8 cellular contexts compared by ENCODE assay signal in genomic region chr9:89418882-89419641, GRCh38.
DNase-seq lines count a peak whose midpoint lies in the region; ATAC-seq, FAIRE-seq and TF ChIP-seq lines count a peak whose summit lies in the region.

No MANE protein-coding gene starts in this region.

- H2AFZ ChIP-seq in HepG2 (ENCODE audit: low read length) = no peak overlapping the region
- H2AFZ ChIP-seq in SK-N-SH (ENCODE audit: low read depth) = no peak overlapping the region

- TF ChIP-seq RAD21 in HepG2 (CRISPR knock-in tag; IDR thresholded peaks at IDR 0.05) (no peak), SK-N-SH (IDR thresholded peaks at IDR 0.05; ENCODE audit: low read length) (no peak)

- H3K4me1 ChIP-seq in HepG2 (ENCODE audit: insufficient read depth, low read length) (no peaks in the 10 kb centered on the region), SK-N-SH (ENCODE audit: control insufficient read depth in 1 of 2, insufficient read depth in 2 of 2, low read depth in 1 of 2, low read length in 1 of 2) (peaks cover 7 to 40% of the 10 kb centered on the region in 2 experiments; a peak in 3 of 4 replicates), mesendoderm (ENCODE audit: control insufficient read depth, low read depth, low read length) (no peaks in the 10 kb centered on the region)

- H3K9me2 ChIP-seq in SK-N-SH = no peaks in the 10 kb centered on the region

- no TSS peak for BruUV-seq in HepG2 (replicated peaks; lab: Mats Ljungman, UMichigan)

- no peak overlapping the region for H2AK5ac ChIP-seq in mesendoderm (ENCODE audit: low read length)

- H3K36me3 Mint-ChIP-seq in activated CD4-positive, alpha-beta T cell treated with anti-CD3 and anti-CD28 coated beads, Interleukin-2, amount 10 ng/mL, durations not matched to agents 24 days and 14 days (ENCODE audit: low read depth) = peaks cover 69% of the 10 kb centered on the region

- TF ChIP-seq EP300 in HepG2 (IDR thresholded peaks at IDR 0.05; ENCODE audit: low read depth in 2 of 2, low read length in 2 of 2) (no peak), HepG2 (CRISPR knock-in tag; IDR thresholded peaks at IDR 0.05; ENCODE audit: borderline replicate concordance) (no peak), SK-N-SH (IDR thresholded peaks at IDR 0.05; ENCODE audit: borderline replicate concordance in 1 of 2, low read depth in 1 of 2, low read length in 1 of 2) (no peak)

- H3K27me3 Mint-ChIP-seq in activated CD4-positive, alpha-beta T cell treated with anti-CD3 and anti-CD28 coated beads, Interleukin-2, amount 10 ng/mL, durations not matched to agents 24 days and 14 days = no peaks in the 10 kb centered on the region

- no peak overlapping the region for H3K23ac ChIP-seq in mesendoderm (ENCODE audit: low read length)

- H4K8ac ChIP-seq in mesendoderm (ENCODE audit: low read depth, low read length) = no peak overlapping the region

- no peaks in the 10 kb centered on the region for H3K79me1 ChIP-seq in mesendoderm (ENCODE audit: low read length)

- H2BK120ac ChIP-seq in mesendoderm (ENCODE audit: low read depth, low read length) = no peak overlapping the region

- H3K56ac ChIP-seq in mesendoderm (ENCODE audit: low read length) = no peak overlapping the region

- CTCF ChIA-PET in HepG2 (lab: Yijun Ruan, JAX; ENCODE audit: low intra/inter-chr PET ratio, low total read pairs) = no interaction called here
- CTCF ChIA-PET in SK-N-SH (lab: Yijun Ruan, JAX) = interaction anchor here (1.0 kb wide), 1 partner anchor 44 kb away, joined by 5 read pairs; no protein-coding TSS in a partner anchor

- H3K4me1 Mint-ChIP-seq in activated CD4-positive, alpha-beta T cell treated with anti-CD3 and anti-CD28 coated beads, Interleukin-2, amount 10 ng/mL, durations not matched to agents 24 days and 14 days = peaks cover 82% of the 10 kb centered on the region

- 42% methylated on average over 13 of the region's 21 CpGs for WGBS in HepG2 (ENCODE audit: low lambda C conversion rate)
- WGBS in SK-N-SH (ENCODE audit: low lambda C conversion rate) = 88% methylated on average over 21 of the region's 21 CpGs
- no CpG with 5 or more reads among the region's 21 CpGs for WGBS in mesendoderm (ENCODE audit: extremely low coverage, insufficient coverage, low lambda C conversion rate)

- peak overlapping the region; percentile 86 for H3K27ac Mint-ChIP-seq in activated CD4-positive, alpha-beta T cell treated with anti-CD3 and anti-CD28 coated beads, Interleukin-2, amount 10 ng/mL, durations not matched to agents 24 days and 14 days

- TF ChIP-seq CTCF in HepG2 (CRISPR knock-in tag; IDR thresholded peaks at IDR 0.05) (no peak), SK-N-SH (IDR thresholded peaks at IDR 0.05) (no peak)

- H4K20me1 ChIP-seq in HepG2 (ENCODE audit: insufficient read depth, low read length) (no peaks in the 10 kb centered on the region), SK-N-SH (ENCODE audit: insufficient read depth) (no peaks in the 10 kb centered on the region)

- no peaks in the 10 kb centered on the region for H3K9me3 Mint-ChIP-seq in activated CD4-positive, alpha-beta T cell treated with anti-CD3 and anti-CD28 coated beads, Interleukin-2, amount 10 ng/mL, durations not matched to agents 24 days and 14 days

- peaks cover 16% of the 10 kb centered on the region for H3F3A ChIP-seq in SK-N-SH (replicated peaks; ENCODE audit: insufficient read depth)

- TF ChIP-seq POLR2A in GM18505 (IDR thresholded peaks at IDR 0.05; ENCODE audit: borderline replicate concordance, extremely low read depth, insufficient read depth, insufficient read length) = peak; percentile 47
- TF ChIP-seq POLR2A in HepG2 (IDR thresholded peaks at IDR 0.05; ENCODE audit: insufficient read depth in 1 of 2, low read depth in 2 of 2, low read length in 2 of 2) = no peak

- no peak overlapping the region for H3K4me2 ChIP-seq in HepG2 (ENCODE audit: low read depth, low read length)
- H3K4me2 ChIP-seq in SK-N-SH = no peak overlapping the region
- H3K4me2 ChIP-seq in mesendoderm (ENCODE audit: low read length) = no peak overlapping the region

- no peak overlapping the region for H3K18ac ChIP-seq in mesendoderm (ENCODE audit: low read length)

- intact Hi-C loops in activated CD4-positive, alpha-beta T cell treated with anti-CD3 and anti-CD28 coated beads, Interleukin-2, amount 10 ng/mL, durations not matched to agents 24 days and 14 days (cut with micrococcal nuclease) = loop anchor here (1.0 to 5.0 kb wide), 3 partner anchors 8 to 563 kb away; no protein-coding TSS in a partner anchor
- intact Hi-C loops in HepG2 (cut with micrococcal nuclease; ENCODE audit: unreplicated experiment) = no loop called here

- H3K4me3 Mint-ChIP-seq in activated CD4-positive, alpha-beta T cell treated with anti-CD3 and anti-CD28 coated beads, Interleukin-2, amount 10 ng/mL, durations not matched to agents 24 days and 14 days = peak overlapping the region; percentile 93

- H3K27ac ChIP-seq in HepG2 (ENCODE audit: extremely low read length, insufficient read depth, low read length) (no peak overlapping the region), SK-N-SH (ENCODE audit: low read depth in 2 of 2, low read length in 1 of 2) (peak overlapping the region in 1 of 2 experiments; percentile 9; a peak in 1 of 4 replicates), mesendoderm (ENCODE audit: low read depth, low read length) (no peak overlapping the region)

- no peaks in the 10 kb centered on the region for H3K36me3 ChIP-seq in HepG2 (replicated peaks in 1 of 2; ENCODE audit: control insufficient read depth in 1 of 2, insufficient read depth in 2 of 2, low read length in 2 of 2)
- no peaks in the 10 kb centered on the region for H3K36me3 ChIP-seq in SK-N-SH (replicated peaks in 1 of 2; ENCODE audit: control insufficient read depth in 1 of 2, insufficient read depth in 2 of 2, low read length in 1 of 2)
- H3K36me3 ChIP-seq in mesendoderm (ENCODE audit: control insufficient read depth, insufficient read depth, low read length) = no peaks in the 10 kb centered on the region

- H4K5ac ChIP-seq in mesendoderm (ENCODE audit: low read length) = no peak overlapping the region

- H3K4me3 ChIP-seq in HepG2 (replicated peaks in 1 of 3; ENCODE audit: insufficient read depth in 1 of 3, low read depth in 2 of 3, low read length in 3 of 3) = no peak overlapping the region
- H3K4me3 ChIP-seq in SK-N-SH (ENCODE audit: low read depth in 2 of 2, low read length in 1 of 2) = no peak overlapping the region
- no peak overlapping the region for H3K4me3 ChIP-seq in mesendoderm (ENCODE audit: low read length)

- H3K27me3 ChIP-seq in HepG2 (ENCODE audit: control insufficient read depth in 1 of 2, insufficient read depth in 2 of 2, low read length in 2 of 2) (peaks cover 0 to 8% of the 10 kb centered on the region in 2 experiments; a peak in 1 of 5 replicates), SK-N-SH (ENCODE audit: insufficient read depth) (no peaks in the 10 kb centered on the region), mesendoderm (ENCODE audit: insufficient read depth, low read length, poor library complexity) (no peaks in the 10 kb centered on the region)

- H3K9me3 ChIP-seq in HepG2 (ENCODE audit: low read length) (no peaks in the 10 kb centered on the region), SK-N-SH (no peaks in the 10 kb centered on the region)

- H3K9ac ChIP-seq in HepG2 (ENCODE audit: insufficient read depth, low read depth, low read length) (no peak overlapping the region), SK-N-SH (no peak overlapping the region), mesendoderm (ENCODE audit: low read length) (no peak overlapping the region)

- no peak overlapping the region for H3K4ac ChIP-seq in mesendoderm (ENCODE audit: low read depth, low read length)

- FAIRE-seq in HepG2 (lab: Jason Lieb, UNC) = no peak

- POLR2A ChIA-PET in HepG2 (lab: Yijun Ruan, JAX) (no interaction called here), SK-N-SH (lab: Yijun Ruan, JAX) (no interaction called here)

- ATAC-seq in GM18505 (IDR thresholded peaks at IDR 0.05; ENCODE audit: unreplicated experiment) (peak; percentile 60), HG02981 (IDR thresholded peaks at IDR 0.05; ENCODE audit: unreplicated experiment) (peak; percentile 73), HepG2 (no peak)

- no peak overlapping the region for H2BK15ac ChIP-seq in mesendoderm (replicated peaks; ENCODE audit: low read depth)

- DNase-seq in activated CD4-positive, alpha-beta T cell treated with anti-CD3 and anti-CD28 coated beads, Interleukin-2, amount 10 ng/mL, durations not matched to agents 24 days and 14 days = peak; percentile 92
- DNase-seq in HepG2 (ENCODE audit: low spot score) (no peak), hippocampal formation (lab: John Stamatoyannopoulos, UW) (no peak), SK-N-SH (no peak), NOMO-1 treated with DMSO at 0.1 percent for 48 hours (lab: John Stamatoyannopoulos, UW; ENCODE audit: unreplicated experiment) (no peak), mesendoderm (no peak)

- H2BK5ac ChIP-seq in mesendoderm (ENCODE audit: low read length) = no peak overlapping the region

- in situ Hi-C loops in HepG2 (cut with HindIII; ENCODE audit: extremely low pct_ligation_motif_present, low pct_unique_long_range_greater_than_20kb) = no loop called here

- no peaks in the 10 kb centered on the region for H3K79me2 ChIP-seq in HepG2 (ENCODE audit: insufficient read depth, low read length)
- no peaks in the 10 kb centered on the region for H3K79me2 ChIP-seq in SK-N-SH (ENCODE audit: insufficient read depth)
- no peaks in the 10 kb centered on the region for H3K79me2 ChIP-seq in mesendoderm (ENCODE audit: control insufficient read depth, insufficient read depth, low read length)

TF ChIP-seq in HepG2, 621 proteins besides CTCF, POLR2A, EP300 and RAD21:
- TF ChIP-seq STAG1 (CRISPR knock-in tag; IDR thresholded peaks at IDR 0.05) = no peak
- peak; percentile 22; the same call in 1 of the 2 replicates for TF ChIP-seq GABPA (IDR thresholded peaks at IDR 0.05; ENCODE audit: low read depth, low read length)
- peak; percentile 17; the same call in 1 of the 2 replicates for TF ChIP-seq GABPA (CRISPR knock-in tag; IDR thresholded peaks at IDR 0.05; ENCODE audit: low read depth)

TF ChIP-seq in SK-N-SH, 30 proteins besides CTCF, POLR2A, EP300 and RAD21 (continues in another document):
- no peak for TF ChIP-seq MAX (IDR thresholded peaks at IDR 0.05; ENCODE audit: low read depth)
- no peak for TF ChIP-seq GATA2 (CRISPR knock-in tag; IDR thresholded peaks at IDR 0.05)
- TF ChIP-seq TAF1 (IDR thresholded peaks at IDR 0.05; ENCODE audit: borderline replicate concordance, low read depth, low read length) = no peak
- no peak for TF ChIP-seq IRF3 (IDR thresholded peaks at IDR 0.05; ENCODE audit: low read depth, low read length)
